Comparison of ENCODE assay signal across 18 cellular contexts in genomic region chr1:60283690-60284089, GRCh38.
DNase-seq lines count a peak whose midpoint lies in the region; ATAC-seq and TF ChIP-seq lines count a peak whose summit lies in the region.
"Had no signal": no experiment of that assay in that cellular context is flagged by ENCODE, and none has a peak within 500 bp of the region (broad histone marks: within the 10 kb centered on the region; RNA-seq: fewer than 3 reads in every experiment).

No MANE protein-coding gene starts in this region.

- no peak for ATAC-seq in GM18873 (IDR thresholded peaks at IDR 0.05; ENCODE audit: low FRiP score, unreplicated experiment)
- ATAC-seq: CD8-positive, alpha-beta T cell; mucosa of descending colon had no signal

- DNase-seq in ELF-1 (ENCODE audit: low read depth, low spot score) (peak; percentile 35), astrocyte of the hippocampus (ENCODE audit: low read depth, low spot score) (peak; percentile 31), fibroblast of peridontal ligament (ENCODE audit: extremely low read depth) (peak; percentile 29), GF-D8 (lab: John Stamatoyannopoulos, UW) (no peak), globus pallidus (ENCODE audit: low spot score) (no peak)
- no peak for DNase-seq in activated naive CD8-positive, alpha-beta T cell treated with anti-CD3 and anti-CD28 coated beads for 36 hours
- DNase-seq: activated CD4-positive, CD25-positive, alpha-beta regulatory T cell treated with anti-CD3 and anti-CD28 coated beads, Interleukin-2, amount 50 U/mL, for 72 hours; activated CD8-positive, alpha-beta memory T cell treated with anti-CD3 and anti-CD28 coated beads for 24 hours; CD8-positive, alpha-beta T cell; HFFc6; IMR-90; mucosa of descending colon; NCI-H1436 treated with DMSO at 0.1 percent for 48 hours; NCI-H526 treated with DMSO at 0.1 percent for 48 hours had no signal

- peaks cover 39% of the 10 kb centered on the region for H3K4me1 Mint-ChIP-seq in nephron
- H3K4me1 Mint-ChIP-seq in activated naive CD8-positive, alpha-beta T cell treated with anti-CD3 and anti-CD28 coated beads for 36 hours: peaks cover 13% of the 10 kb centered on the region

- no peak overlapping the region for H3K4me3 Mint-ChIP-seq in nephron
- no peak overlapping the region for H3K4me3 Mint-ChIP-seq in activated naive CD8-positive, alpha-beta T cell treated with anti-CD3 and anti-CD28 coated beads for 36 hours
- H3K4me3 Mint-ChIP-seq: activated naive CD4-positive, alpha-beta T cell treated with anti-CD3 and anti-CD28 coated beads, Interleukin-2, amount 50 U/mL, for 24 hours; CD8-positive, alpha-beta T cell; HFFc6; type B pancreatic cell had no signal

- TF ChIP-seq CTCF in nephron (IDR thresholded peaks at IDR 0.05; ENCODE audit: unreplicated experiment in 3 of 3): no peak

- no peaks in the 10 kb centered on the region for H3K36me3 Mint-ChIP-seq in nephron (ENCODE audit: low read depth)
- H3K36me3 Mint-ChIP-seq in activated naive CD8-positive, alpha-beta T cell treated with anti-CD3 and anti-CD28 coated beads for 36 hours: no peaks in the 10 kb centered on the region
- H3K36me3 Mint-ChIP-seq: activated naive CD4-positive, alpha-beta T cell treated with anti-CD3 and anti-CD28 coated beads, Interleukin-2, amount 50 U/mL, for 24 hours; CD8-positive, alpha-beta T cell; type B pancreatic cell had no signal

- peaks cover 5% of the 10 kb centered on the region for H3K9me3 Mint-ChIP-seq in nephron
- peaks cover 2% of the 10 kb centered on the region for H3K9me3 Mint-ChIP-seq in activated naive CD8-positive, alpha-beta T cell treated with anti-CD3 and anti-CD28 coated beads for 36 hours
- H3K9me3 Mint-ChIP-seq: activated naive CD4-positive, alpha-beta T cell treated with anti-CD3 and anti-CD28 coated beads, Interleukin-2, amount 50 U/mL, for 24 hours; CD8-positive, alpha-beta T cell; HFFc6; type B pancreatic cell had no signal

- H3K27me3 Mint-ChIP-seq in nephron (ENCODE audit: low read depth): no peaks in the 10 kb centered on the region
- no peaks in the 10 kb centered on the region for H3K27me3 Mint-ChIP-seq in activated naive CD8-positive, alpha-beta T cell treated with anti-CD3 and anti-CD28 coated beads for 36 hours
- H3K27me3 Mint-ChIP-seq: type B pancreatic cell had no signal

- H3K27ac Mint-ChIP-seq in nephron: peak overlapping the region in 2 of 3 experiments; percentile 22 to 52
- H3K27ac Mint-ChIP-seq in activated naive CD8-positive, alpha-beta T cell treated with anti-CD3 and anti-CD28 coated beads for 36 hours: no peak overlapping the region
- H3K27ac Mint-ChIP-seq: activated naive CD4-positive, alpha-beta T cell treated with anti-CD3 and anti-CD28 coated beads, Interleukin-2, amount 50 U/mL, for 24 hours; CD8-positive, alpha-beta T cell; HFFc6; type B pancreatic cell had no signal

Comparison
In these comparisons a context has a peak if more than half of its experiments do, and no peak if none do; other contexts are left out.
1. DNase-seq: peak in ELF-1 (single experiment), astrocyte of the hippocampus (single experiment) and fibroblast of peridontal ligament (single experiment); none in GF-D8 (single experiment), globus pallidus (single experiment) and activated naive CD8-positive, alpha-beta T cell treated with anti-CD3 and anti-CD28 coated beads for 36 hours (single experiment).